In the genomic region with DNA sequence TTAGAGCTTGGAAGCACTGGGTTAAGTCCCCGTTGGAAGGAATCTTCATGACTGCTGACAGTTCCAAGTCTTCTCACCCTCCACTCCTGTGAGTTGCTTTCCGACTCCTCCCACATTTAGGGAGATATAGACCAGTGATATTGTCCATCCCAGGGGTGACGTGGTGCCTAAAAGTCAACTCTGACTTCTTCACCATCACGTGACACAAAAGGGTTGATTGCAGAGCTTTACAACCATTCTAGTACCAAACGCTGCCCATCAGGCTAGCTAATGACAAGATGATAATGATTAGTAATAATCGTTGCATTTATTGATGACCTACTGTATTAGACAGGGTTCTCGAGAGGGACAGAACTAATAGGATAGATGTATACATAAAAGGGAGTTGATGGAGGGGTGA, we compare ENCODE assay signal across 2 cellular contexts.
A peak's percentile ranks its signal among the peaks of the same experiment; 100 is the strongest.
TF ChIP-seq lines count a peak whose summit lies in the region.

No MANE protein-coding gene starts in this region.

TF ChIP-seq in A549, 52 proteins besides CTCF, POLR2A, EP300 and RAD21 (continued from another document):
- 0 out of 2 replicates have a peak, but pooled peaks have one; percentile 23 for TF ChIP-seq USF2 (IDR thresholded peaks at IDR 0.05)

TF ChIP-seq in K562, 482 proteins besides CTCF, POLR2A, EP300 and RAD21 (continued from another document):
- TF ChIP-seq, protein P1, sequence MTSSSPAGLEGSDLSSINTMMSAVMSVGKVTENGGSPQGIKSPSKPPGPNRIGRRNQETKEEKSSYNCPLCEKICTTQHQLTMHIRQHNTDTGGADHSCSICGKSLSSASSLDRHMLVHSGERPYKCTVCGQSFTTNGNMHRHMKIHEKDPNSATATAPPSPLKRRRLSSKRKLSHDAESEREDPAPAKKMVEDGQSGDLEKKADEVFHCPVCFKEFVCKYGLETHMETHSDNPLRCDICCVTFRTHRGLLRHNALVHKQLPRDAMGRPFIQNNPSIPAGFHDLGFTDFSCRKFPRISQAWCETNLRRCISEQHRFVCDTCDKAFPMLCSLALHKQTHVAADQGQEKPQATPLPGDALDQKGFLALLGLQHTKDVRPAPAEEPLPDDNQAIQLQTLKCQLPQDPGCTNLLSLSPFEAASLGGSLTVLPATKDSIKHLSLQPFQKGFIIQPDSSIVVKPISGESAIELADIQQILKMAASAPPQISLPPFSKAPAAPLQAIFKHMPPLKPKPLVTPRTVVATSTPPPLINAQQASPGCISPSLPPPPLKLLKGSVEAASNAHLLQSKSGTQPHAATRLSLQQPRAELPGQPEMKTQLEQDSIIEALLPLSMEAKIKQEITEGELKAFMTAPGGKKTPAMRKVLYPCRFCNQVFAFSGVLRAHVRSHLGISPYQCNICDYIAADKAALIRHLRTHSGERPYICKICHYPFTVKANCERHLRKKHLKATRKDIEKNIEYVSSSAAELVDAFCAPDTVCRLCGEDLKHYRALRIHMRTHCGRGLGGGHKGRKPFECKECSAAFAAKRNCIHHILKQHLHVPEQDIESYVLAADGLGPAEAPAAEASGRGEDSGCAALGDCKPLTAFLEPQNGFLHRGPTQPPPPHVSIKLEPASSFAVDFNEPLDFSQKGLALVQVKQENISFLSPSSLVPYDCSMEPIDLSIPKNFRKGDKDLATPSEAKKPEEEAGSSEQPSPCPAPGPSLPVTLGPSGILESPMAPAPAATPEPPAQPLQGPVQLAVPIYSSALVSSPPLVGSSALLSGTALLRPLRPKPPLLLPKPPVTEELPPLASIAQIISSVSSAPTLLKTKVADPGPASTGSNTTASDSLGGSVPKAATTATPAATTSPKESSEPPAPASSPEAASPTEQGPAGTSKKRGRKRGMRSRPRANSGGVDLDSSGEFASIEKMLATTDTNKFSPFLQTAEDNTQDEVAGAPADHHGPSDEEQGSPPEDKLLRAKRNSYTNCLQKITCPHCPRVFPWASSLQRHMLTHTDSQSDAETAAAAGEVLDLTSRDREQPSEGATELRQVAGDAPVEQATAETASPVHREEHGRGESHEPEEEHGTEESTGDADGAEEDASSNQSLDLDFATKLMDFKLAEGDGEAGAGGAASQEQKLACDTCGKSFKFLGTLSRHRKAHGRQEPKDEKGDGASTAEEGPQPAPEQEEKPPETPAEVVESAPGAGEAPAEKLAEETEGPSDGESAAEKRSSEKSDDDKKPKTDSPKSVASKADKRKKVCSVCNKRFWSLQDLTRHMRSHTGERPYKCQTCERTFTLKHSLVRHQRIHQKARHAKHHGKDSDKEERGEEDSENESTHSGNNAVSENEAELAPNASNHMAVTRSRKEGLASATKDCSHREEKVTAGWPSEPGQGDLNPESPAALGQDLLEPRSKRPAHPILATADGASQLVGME (CRISPR knock-in tag; IDR thresholded peaks at IDR 0.05) = no peak
- TF ChIP-seq USF2 (CRISPR knock-in tag; IDR thresholded peaks at IDR 0.05) (peak; percentile 50), TOE1 (IDR thresholded peaks at IDR 0.05; ENCODE audit: borderline replicate concordance) (peak; percentile 61; the same call in 1 of the 2 replicates), TOE1 (CRISPR knock-in tag; IDR thresholded peaks at IDR 0.05; ENCODE audit: borderline replicate concordance, low read depth) (no peak), CBFA2T2 (conservative IDR thresholded peaks at IDR 0.05) (peak; percentile 14; the same call in 1 of the 2 replicates), RBM17 (IDR thresholded peaks at IDR 0.05; ENCODE audit: borderline replicate concordance, low read depth, low read length) (no peak), SIN3A (IDR thresholded peaks at IDR 0.05; ENCODE audit: borderline replicate concordance in 2 of 2, control insufficient read depth in 1 of 2, low read depth in 2 of 2, low read length in 2 of 2) (no peak), PPARD (CRISPR knock-in tag; IDR thresholded peaks at IDR 0.05) (no peak), NR2C2 (CRISPR knock-in tag; IDR thresholded peaks at IDR 0.05) (no peak), NR2C2 (tag; IDR thresholded peaks at IDR 0.05) (peak; percentile 29; the same call in 1 of the 2 replicates), FOSL1 (tag; conservative IDR thresholded peaks at IDR 0.05) (peak; percentile 42; the same call in 1 of the 2 replicates), TFE3 (CRISPR knock-in tag; IDR thresholded peaks at IDR 0.05) (peak; percentile 91), RAD51 (IDR thresholded peaks at IDR 0.05; ENCODE audit: borderline replicate concordance, low read depth) (peak; percentile 79), ZNF253 (CRISPR knock-in tag; conservative IDR thresholded peaks at IDR 0.05) (no peak)
